Comparison of ENCODE assay signal across 12 cellular contexts in genomic region chr5:65779643-65780042, GRCh38. TPM values are rescaled to one million over a fixed set of nuclear protein-coding genes. Genes with fewer than 3 reads are reported as not detected.
DNase-seq lines count a peak whose midpoint lies in the region; ATAC-seq and TF ChIP-seq lines count a peak whose summit lies in the region.
"Had no signal": no experiment of that assay in that cellular context is flagged by ENCODE, and none has a peak within 500 bp of the region (broad histone marks: within the 10 kb centered on the region; RNA-seq: fewer than 3 reads in every experiment).

No MANE protein-coding gene starts in this region.

- WGBS in right cardiac atrium: 66% methylated on average over 1 of the region's 1 CpG

- H2AFZ ChIP-seq in KMS-11 (ENCODE audit: low read depth): peak overlapping the region; percentile 29; the same call in 1 of the 2 replicates

- H4K20me1 ChIP-seq in KMS-11 (ENCODE audit: insufficient read depth): no peaks in the 10 kb centered on the region

- ATAC-seq in activated CD4-positive, CD25-positive, alpha-beta regulatory T cell treated with anti-CD3 and anti-CD28 coated beads, Interleukin-2, amount 50 U/mL, for 24 hours: peak; percentile 60 to 62
- ATAC-seq in GM19452 (IDR thresholded peaks at IDR 0.05; ENCODE audit: unreplicated experiment) (peak; percentile 67), left lung (peak; percentile 26), GM21528 (IDR thresholded peaks at IDR 0.05; ENCODE audit: low FRiP score, unreplicated experiment) (no peak), right cardiac atrium (no peak)

- peak overlapping the region; percentile 33 for H3K4me2 ChIP-seq in KMS-11

- H3K4me1 ChIP-seq in KMS-11 (ENCODE audit: low read depth, poor library complexity, severe bottlenecking) (peaks cover 64% of the 10 kb centered on the region), left lung (peaks cover 0 to 5% of the 10 kb centered on the region in 2 donors), right cardiac atrium (ENCODE audit: control insufficient read depth, insufficient read depth, low read length) (no peaks in the 10 kb centered on the region)

- no peaks in the 10 kb centered on the region for H3K9me3 ChIP-seq in left lung
- no peaks in the 10 kb centered on the region for H3K9me3 ChIP-seq in right cardiac atrium (ENCODE audit: control insufficient read depth, low read length)

- TF ChIP-seq CTCF in KMS-11 (conservative IDR thresholded peaks at IDR 0.05; ENCODE audit: low read depth, low read length): no peak
- TF ChIP-seq CTCF in left lung (IDR thresholded peaks at IDR 0.05): no peak

- intact Hi-C loops in left lung (cut with DNase I) (no loop called here), right cardiac atrium (cut with DNase I) (loop anchor here in 1 of 4 donors (10.0 kb wide), 1 partner anchor 145 kb away; the partner anchor contains the start of gene ERBIN)

- H3K27me3 ChIP-seq in KMS-11 (ENCODE audit: insufficient read depth, low read depth) (no peaks in the 10 kb centered on the region), left lung (no peaks in the 10 kb centered on the region), right cardiac atrium (ENCODE audit: control insufficient read depth, insufficient read depth) (no peaks in the 10 kb centered on the region)

- no peak overlapping the region; the same call in 1 of the 2 replicates for H3K9ac ChIP-seq in KMS-11

- no peak for DNase-seq in activated CD4-positive, CD25-positive, alpha-beta regulatory T cell (lab: John Stamatoyannopoulos, UW)
- no peak for DNase-seq in left lung
- DNase-seq in cerebellum (ENCODE audit: low spot score): no peak
- DNase-seq in right cardiac atrium: no peak
- DNase-seq: activated CD8-positive, alpha-beta memory T cell treated with anti-CD3 and anti-CD28 coated beads for 24 hours; DMS153; NCI-H1436; stimulated activated CD4-positive, alpha-beta T cell treated with anti-CD3 and anti-CD28 coated beads, Interleukin-4, amount 100 ng/mL, for 24 hours had no signal

- peak overlapping the region; percentile 53 for H3K27ac ChIP-seq in KMS-11
- no peak overlapping the region for H3K27ac ChIP-seq in left lung
- H3K27ac ChIP-seq in right cardiac atrium (ENCODE audit: low read length): no peak overlapping the region

- H3K4me3 ChIP-seq in KMS-11 (IDR thresholded peaks at IDR 0.05; ENCODE audit: insufficient read depth, low read depth, low read length): no peak overlapping the region
- H3K4me3 ChIP-seq in left lung: no peak overlapping the region
- no peak overlapping the region for H3K4me3 ChIP-seq in right cardiac atrium (ENCODE audit: low read length)

- no peaks in the 10 kb centered on the region for H3K79me2 ChIP-seq in KMS-11 (ENCODE audit: insufficient read depth, low read depth)

- H3K36me3 ChIP-seq in KMS-11 (ENCODE audit: insufficient read depth) (no peaks in the 10 kb centered on the region), left lung (peaks cover 0 to 31% of the 10 kb centered on the region in 2 donors)

RNA-seq across cellular contexts. Expression of gene NLN, which starts 57.6 kb away (rescaled TPM):
- total RNA-seq in left lung: 10 to 100 TPM; 18.0 to 29.1 TPM
- 51.1 TPM for total RNA-seq in cerebellum
- 10 to 100 TPM in 3 of 4 donors, 1 to 10 TPM in 1; 8.5 to 11.9 (median 11.3) TPM for total RNA-seq in right cardiac atrium
- polyA plus RNA-seq in right cardiac atrium: 2.3 TPM

RNA-seq across cellular contexts. Expression of gene SGTB, which starts 57.7 kb away (rescaled TPM):
- total RNA-seq in left lung: 10 to 100 TPM; 12.7 to 22.6 TPM
- total RNA-seq in cerebellum: 32.4 TPM
- total RNA-seq in right cardiac atrium: 10 to 100 TPM in 1 of 4 donors, 1 to 10 TPM in 3; 8.7 to 10.2 (median 9.4) TPM
- 2.6 TPM for polyA plus RNA-seq in right cardiac atrium

Comparison
In these comparisons a context has a peak if more than half of its experiments do, and no peak if none do; other contexts are left out.
1. ATAC-seq: peak in activated CD4-positive, CD25-positive, alpha-beta regulatory T cell treated with anti-CD3 and anti-CD28 coated beads, Interleukin-2, amount 50 U/mL, for 24 hours (2 of 2), GM19452 (single experiment) and left lung (single experiment); none in GM21528 (single experiment) and right cardiac atrium (0 of 2).